In the genomic region with DNA sequence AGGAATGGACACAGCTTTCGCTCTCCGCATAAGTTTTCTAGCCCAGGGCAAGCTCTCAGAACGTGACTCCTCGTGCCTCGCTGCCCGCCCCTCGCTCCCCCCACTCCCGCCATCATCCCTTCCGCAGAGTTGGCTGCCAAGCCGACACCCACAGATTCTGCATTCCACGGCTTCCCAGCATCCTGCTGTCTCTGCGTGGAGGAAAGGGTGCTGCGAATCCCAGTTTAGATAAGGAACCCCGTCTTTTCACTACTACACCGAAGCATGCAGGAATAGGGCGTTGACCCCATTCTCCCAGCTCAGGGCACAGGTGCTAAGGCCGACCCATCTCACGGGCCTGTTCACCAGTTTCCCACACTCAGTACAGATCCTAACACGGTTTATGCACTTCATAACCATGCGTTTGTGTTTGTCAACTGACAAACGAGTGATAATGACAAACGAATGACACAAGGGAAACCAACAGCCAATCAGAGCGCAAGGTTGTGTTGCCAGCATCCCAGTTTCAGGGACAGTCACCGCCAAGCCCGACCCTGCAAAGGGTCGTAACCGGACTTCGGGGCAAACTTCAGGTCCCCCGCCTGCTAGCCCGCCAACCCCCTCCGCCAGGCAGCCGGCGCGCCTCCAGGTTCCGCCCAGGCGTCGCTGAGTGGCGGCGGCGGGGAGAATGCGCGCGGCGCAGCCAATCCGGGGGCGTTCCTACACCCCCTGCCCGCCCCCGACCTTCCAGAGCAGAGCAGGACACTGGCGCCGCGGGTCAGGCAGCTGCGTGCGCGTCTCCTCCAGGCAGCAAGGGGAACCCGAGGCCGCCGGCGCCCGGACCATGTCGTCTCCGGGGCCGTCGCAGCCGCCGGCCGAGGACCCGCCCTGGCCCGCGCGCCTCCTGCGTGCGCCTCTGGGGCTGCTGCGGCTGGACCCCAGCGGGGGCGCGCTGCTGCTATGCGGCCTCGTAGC, we compare ENCODE assay signal across 8 cellular contexts. TPM values are rescaled to one million over a fixed set of nuclear protein-coding genes. Genes with fewer than 3 reads are reported as not detected.
DNase-seq lines count a peak whose midpoint lies in the region; TF ChIP-seq lines count a peak whose summit lies in the region.

Gene CYP2U1, plus strand, starts transcription at position 729 of the 954 bp plus-strand sequence. Its CDS starts 95 bp downstream, at position 824.

- 8% methylated on average over 53 of the region's 78 CpGs for WGBS in hepatocyte (ENCODE audit: low lambda C conversion rate, missing lambda C conversion rate)

- H3K9me3 ChIP-seq in ascending aorta (no peaks in the 10 kb centered on the region), hepatocyte (ENCODE audit: low read depth) (no peaks in the 10 kb centered on the region)

- peak within 1 kb of the TSS; percentile 73 for H3K27ac Mint-ChIP-seq in T-helper 2 cell treated with Interferon-gamma antibody and Interleukin-4, amounts not matched to agents 5 μg/mL and 100 μg/mL, for 36 hours

- H3K9me3 Mint-ChIP-seq in T-helper 2 cell treated with Interferon-gamma antibody and Interleukin-4, amounts not matched to agents 5 μg/mL and 100 μg/mL, for 36 hours: no peaks in the 10 kb centered on the region

- peak within 1 kb of the TSS; percentile 99 for H3K4me2 ChIP-seq in hepatocyte

- intact Hi-C loops in ascending aorta (cut with DNase I): loop anchor here (1.0 to 5.0 kb wide), 4 partner anchors 66 to 241 kb away; partner anchors contain the start of gene SGMS2

- H3K4me1 ChIP-seq in ascending aorta (peaks cover 0 to 12% of the 10 kb centered on the region in 2 donors), hepatocyte (ENCODE audit: insufficient read depth) (peaks cover 7% of the 10 kb centered on the region)

- H3K79me2 ChIP-seq in hepatocyte: no peaks in the 10 kb centered on the region

- H3K27me3 Mint-ChIP-seq in T-helper 2 cell treated with Interferon-gamma antibody and Interleukin-4, amounts not matched to agents 5 μg/mL and 100 μg/mL, for 36 hours (ENCODE audit: low read depth): peaks cover 18% of the 10 kb centered on the region

- DNase-seq in GM12865 (ENCODE audit: low read depth) (peak; percentile 86), HFF-Myc (ENCODE audit: extremely low read depth, low read depth) (no peak), NAMALWA (ENCODE audit: low spot score) (peak; percentile 81), ascending aorta (ENCODE audit: low spot score in 2 of 2) (peak; percentile 66 to 94), hepatocyte (ENCODE audit: low spot score) (peak; percentile 90), retinal pigment epithelial cell (ENCODE audit: low read depth) (peak; percentile 30), NCI-H2107 treated with DMSO at 0.1 percent for 48 hours (lab: John Stamatoyannopoulos, UW; ENCODE audit: unreplicated experiment) (no peak)
- peak; percentile 74 for DNase-seq in T-helper 2 cell treated with Interferon-gamma antibody and Interleukin-4, amounts not matched to agents 5 μg/mL and 100 μg/mL, for 36 hours (ENCODE audit: low spot score)

- H3K27ac ChIP-seq in ascending aorta (peak within 1 kb of the TSS; percentile 74 to 77), hepatocyte (peak within 1 kb of the TSS; percentile 1)

- peak within 1 kb of the TSS; percentile 70 for H2AFZ ChIP-seq in hepatocyte

- TF ChIP-seq CTCF in GM12865 (IDR thresholded peaks at IDR 0.05; ENCODE audit: insufficient read depth, low read depth, low read length, missing control alignments) (no peak), HFF-Myc (IDR thresholded peaks at IDR 0.05; ENCODE audit: low read depth, low read length, missing control alignments) (no peak), ascending aorta (IDR thresholded peaks at IDR 0.05) (peak; percentile 15 to 25 (median 17)), hepatocyte (IDR thresholded peaks at IDR 0.05; ENCODE audit: poor library complexity) (no peak), retinal pigment epithelial cell (conservative IDR thresholded peaks at IDR 0.05; ENCODE audit: low read depth, low read length) (no peak)

- H3K27me3 ChIP-seq in ascending aorta: no peaks in the 10 kb centered on the region
- H3K27me3 ChIP-seq in hepatocyte: peaks cover 5% of the 10 kb centered on the region

- peaks cover 17% of the 10 kb centered on the region for H3K4me1 Mint-ChIP-seq in T-helper 2 cell treated with Interferon-gamma antibody and Interleukin-4, amounts not matched to agents 5 μg/mL and 100 μg/mL, for 36 hours (ENCODE audit: low read depth)

- H3K36me3 ChIP-seq in ascending aorta (no peaks in the 10 kb centered on the region), hepatocyte (replicated peaks; ENCODE audit: insufficient read depth, low read depth) (no peaks in the 10 kb centered on the region)

- H3K9me2 ChIP-seq in hepatocyte (replicated peaks; ENCODE audit: insufficient read depth): no peaks in the 10 kb centered on the region

- peak within 1 kb of the TSS; percentile 90 for H3K4me3 Mint-ChIP-seq in T-helper 2 cell treated with Interferon-gamma antibody and Interleukin-4, amounts not matched to agents 5 μg/mL and 100 μg/mL, for 36 hours

- H4K20me1 ChIP-seq in hepatocyte (ENCODE audit: insufficient read depth, poor library complexity, severe bottlenecking): no peaks in the 10 kb centered on the region

- H3K36me3 Mint-ChIP-seq in T-helper 2 cell treated with Interferon-gamma antibody and Interleukin-4, amounts not matched to agents 5 μg/mL and 100 μg/mL, for 36 hours (ENCODE audit: low read depth): no peaks in the 10 kb centered on the region

- H3K4me3 ChIP-seq in GM12865 (ENCODE audit: low read depth, low read length) (peak within 1 kb of the TSS; percentile 87), HFF-Myc (replicated peaks; ENCODE audit: low read depth, low read length) (peak within 1 kb of the TSS; percentile 75), ascending aorta (peak within 1 kb of the TSS; percentile 72 to 85), hepatocyte (peak within 1 kb of the TSS; percentile 48), retinal pigment epithelial cell (ENCODE audit: low read length) (peak within 1 kb of the TSS; percentile 81)

RNA-seq across cellular contexts. Expression of gene CYP2U1, which starts in this region (rescaled TPM):
- total RNA-seq in ascending aorta: 23.8 TPM
- 9.7 and 11.3 TPM in 2 replicates for total RNA-seq in hepatocyte
- 5.8 and 6.7 TPM in 2 replicates for polyA plus RNA-seq in hepatocyte

Comparison
In these comparisons a context has a peak if more than half of its experiments do, and no peak if none do; other contexts are left out.
1. DNase-seq: peak in GM12865 (single experiment), NAMALWA (single experiment), T-helper 2 cell treated with Interferon-gamma antibody and Interleukin-4, amounts not matched to agents 5 μg/mL and 100 μg/mL, for 36 hours (single experiment), ascending aorta (2 of 2), hepatocyte (single experiment) and retinal pigment epithelial cell (single experiment); none in HFF-Myc (single experiment) and NCI-H2107 treated with DMSO at 0.1 percent for 48 hours (single experiment).
2. CTCF ChIP-seq: peak in ascending aorta (3 of 3); none in GM12865 (single experiment), HFF-Myc (single experiment), hepatocyte (single experiment) and retinal pigment epithelial cell (single experiment).
3. Peak in every context shown above with its lines, with median percentiles within 50 percentile points of each other: H3K4me3 ChIP-seq.